Comparison of ENCODE assay signal across 6 cellular contexts in genomic region chr11:80921310-80921709, GRCh38.
DNase-seq lines count a peak whose midpoint lies in the region; ATAC-seq, FAIRE-seq and TF ChIP-seq lines count a peak whose summit lies in the region.
"Not testable (repeated sequence)": the region's sequence is repeated elsewhere in the genome, so short reads cannot be mapped to it uniquely, and the experiment has no call there.

No MANE protein-coding gene starts in this region.

- H3K23ac ChIP-seq in neuronal stem cell (ENCODE audit: low read depth, low read length, poor library complexity): not testable (repeated sequence)

- not testable (repeated sequence) for H2BK12ac ChIP-seq in neuronal stem cell (ENCODE audit: low read length)

- H3K27me3 Mint-ChIP-seq in MCF 10A (ENCODE audit: insufficient read depth, unreplicated experiment): not testable (repeated sequence)

- POLR2A ChIA-PET in MCF 10A (lab: Yijun Ruan, JAX): interaction anchor here (0.6 kb wide), 1 partner anchor 33 kb away, joined by 3 read pairs; no protein-coding TSS in a partner anchor

- H3K9ac ChIP-seq in neuronal stem cell (ENCODE audit: low read depth, low read length, poor library complexity): not testable (repeated sequence)

- not testable (repeated sequence) for H2BK5ac ChIP-seq in neuronal stem cell (ENCODE audit: low read length)

- not testable (repeated sequence) for H3K27me3 ChIP-seq in RWPE2 (ENCODE audit: insufficient read depth, poor library complexity, severe bottlenecking); bronchial epithelial cell (ENCODE audit: control insufficient read depth, insufficient read depth, low read length); foreskin keratinocyte; neuronal stem cell (ENCODE audit: control insufficient read depth in 3 of 3, insufficient read depth in 3 of 3, low read depth in 1 of 3, low read length in 3 of 3)

- not testable (repeated sequence) for H3K9me3 Mint-ChIP-seq in MCF 10A (ENCODE audit: unreplicated experiment)

- H3K27ac ChIP-seq in RWPE2 (ENCODE audit: poor library complexity, severe bottlenecking) (peak overlapping the region; percentile 62), epithelial cell of prostate (peak overlapping the region; percentile 67), foreskin keratinocyte (peak overlapping the region; percentile 4)
- H3K27ac ChIP-seq in neuronal stem cell (replicated peaks; ENCODE audit: low read length): not testable (repeated sequence)

- not testable (repeated sequence) for H3K4me3 ChIP-seq in RWPE2 (ENCODE audit: severe bottlenecking); bronchial epithelial cell (ENCODE audit: low read depth, low read length); neuronal stem cell (ENCODE audit: low read length in 2 of 2)

- not testable (repeated sequence) for H3K9me3 ChIP-seq in RWPE2 (ENCODE audit: severe bottlenecking); neuronal stem cell (replicated peaks in 1 of 2; ENCODE audit: control insufficient read depth in 2 of 2, insufficient read depth in 1 of 2, low read depth in 1 of 2, low read length in 2 of 2)

- not testable (repeated sequence) for DNase-seq in RWPE2 (ENCODE audit: low spot score); MCF 10A (ENCODE audit: unreplicated experiment); epithelial cell of prostate (ENCODE audit: low read depth, low spot score); foreskin keratinocyte; neuronal stem cell (ENCODE audit: low spot score)
- peak; percentile 61 for DNase-seq in bronchial epithelial cell (ENCODE audit: low read depth)

- FAIRE-seq in bronchial epithelial cell (lab: Jason Lieb, UNC): not testable (repeated sequence)

- peaks cover 11% of the 10 kb centered on the region for H3K4me1 Mint-ChIP-seq in MCF 10A (ENCODE audit: insufficient read depth, unreplicated experiment)

- not testable (repeated sequence) for H3K18ac ChIP-seq in neuronal stem cell (ENCODE audit: low read length)

- not testable (repeated sequence) for H2BK120ac ChIP-seq in neuronal stem cell (ENCODE audit: low read depth, low read length)

- not testable (repeated sequence) for H4K91ac ChIP-seq in neuronal stem cell (ENCODE audit: low read depth, low read length, poor library complexity)

- intact Hi-C loops in MCF 10A (cut with micrococcal nuclease): not testable (repeated sequence)

- H3K4me1 ChIP-seq in RWPE2 (ENCODE audit: insufficient read depth, poor library complexity, severe bottlenecking): peaks cover 16% of the 10 kb centered on the region
- H3K4me1 ChIP-seq in foreskin keratinocyte: peaks cover 17% of the 10 kb centered on the region
- not testable (repeated sequence) for H3K4me1 ChIP-seq in neuronal stem cell (ENCODE audit: control insufficient read depth in 2 of 2, insufficient read depth in 1 of 2, low read depth in 1 of 2, low read length in 2 of 2)

- peak overlapping the region; percentile 7 for H2AFZ ChIP-seq in neuronal stem cell (ENCODE audit: low read length)

- H3K14ac ChIP-seq in neuronal stem cell (ENCODE audit: low read length): not testable (repeated sequence)

- not testable (repeated sequence) for H3K4me3 Mint-ChIP-seq in MCF 10A (ENCODE audit: unreplicated experiment)

- not testable (repeated sequence) for H3K79me1 ChIP-seq in neuronal stem cell (ENCODE audit: low read depth, low read length)

- H3K36me3 ChIP-seq in RWPE2 (ENCODE audit: low read depth); bronchial epithelial cell (ENCODE audit: control insufficient read depth, insufficient read depth, low read length); neuronal stem cell (replicated peaks in 1 of 2; ENCODE audit: control insufficient read depth in 2 of 2, insufficient read depth in 2 of 2, low read length in 2 of 2): not testable (repeated sequence)

- peak overlapping the region; percentile 29 for H3K27ac Mint-ChIP-seq in MCF 10A (ENCODE audit: low read depth, unreplicated experiment)

- H3K4me2 ChIP-seq in neuronal stem cell (ENCODE audit: insufficient read depth, low read length, poor library complexity, severe bottlenecking): not testable (repeated sequence)

- H4K8ac ChIP-seq in neuronal stem cell (ENCODE audit: low read depth, low read length): not testable (repeated sequence)

- H2AK5ac ChIP-seq in neuronal stem cell (ENCODE audit: low read depth, low read length): not testable (repeated sequence)

- not testable (repeated sequence) for TF ChIP-seq CTCF in RWPE2 (IDR thresholded peaks at IDR 0.05; ENCODE audit: poor library complexity, severe bottlenecking); MCF 10A (IDR thresholded peaks at IDR 0.05; ENCODE audit: unreplicated experiment); bronchial epithelial cell (IDR thresholded peaks at IDR 0.05; ENCODE audit: insufficient read depth, low read length, severe bottlenecking); foreskin keratinocyte (conservative IDR thresholded peaks at IDR 0.05)

- not testable (repeated sequence) for H3K36me3 Mint-ChIP-seq in MCF 10A (ENCODE audit: insufficient read depth, unreplicated experiment)

- not testable (repeated sequence) for H2BK15ac ChIP-seq in neuronal stem cell (ENCODE audit: low read length)

- not testable (repeated sequence) for H3K4ac ChIP-seq in neuronal stem cell (ENCODE audit: low read length)

- not testable (repeated sequence) for ATAC-seq in RWPE2 (ENCODE audit: low read depth)
- peak; percentile 21 for ATAC-seq in foreskin keratinocyte

- CTCF ChIA-PET in MCF 10A (lab: Yijun Ruan, JAX): interaction anchor here (1.1 kb wide), 1 partner anchor 41 kb away, joined by 3 read pairs; no protein-coding TSS in a partner anchor

- BruUV-seq in MCF 10A (replicated peaks; lab: Mats Ljungman, UMichigan): not testable (repeated sequence)
